Comparison of ENCODE assay signal across 1 cellular context in genomic region chr22:17769013-17769715, GRCh38.
TF ChIP-seq lines count a peak whose summit lies in the region.

No MANE protein-coding gene starts in this region.

TF ChIP-seq in K562, 482 proteins besides CTCF, POLR2A, EP300 and RAD21 (continued from another document):
- TF ChIP-seq CTCFL (IDR thresholded peaks at IDR 0.05; ENCODE audit: borderline replicate concordance, insufficient read depth, low read depth, low read length, poor library complexity, severe bottlenecking), result no peak
- TF ChIP-seq DLX4 (CRISPR knock-in tag; IDR thresholded peaks at IDR 0.05), result no peak
